In the genomic region with DNA sequence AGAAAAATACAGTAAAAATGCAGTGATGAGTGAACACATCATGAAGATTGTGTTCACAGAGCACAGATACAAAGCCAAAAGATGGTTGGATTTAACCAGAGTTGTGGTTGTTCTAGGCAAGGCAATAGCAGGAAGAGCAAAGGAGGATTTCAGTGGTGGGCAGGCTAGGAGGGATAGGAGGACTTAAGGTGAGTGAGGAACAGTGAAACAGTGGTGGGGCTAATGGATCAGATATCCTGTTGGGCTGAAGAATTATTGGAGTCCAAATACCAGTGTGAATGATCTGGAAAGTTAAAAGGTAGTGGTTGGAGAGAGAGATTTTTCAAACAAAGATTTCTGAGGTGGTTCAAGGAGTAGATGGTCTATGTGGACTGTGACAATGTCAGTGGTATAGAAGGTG, we compare ENCODE assay signal across 36 cellular contexts.
"Had no signal": no experiment of that assay in that cellular context is flagged by ENCODE, and none has a peak within 500 bp of the region (broad histone marks: within the 10 kb centered on the region; RNA-seq: fewer than 3 reads in every experiment).

No MANE protein-coding gene starts in this region.

- ATAC-seq: activated naive CD4-positive, alpha-beta T cell treated with anti-CD3 and anti-CD28 coated beads, Interleukin-2, amount 50 U/mL, for 72 hours; activated naive CD8-positive, alpha-beta T cell treated with anti-CD3 and anti-CD28 coated beads, Interleukin-2, amount 50 U/mL, for 24 hours; activated T-cell treated with anti-CD3 and anti-CD28 coated beads, Interleukin-2, amount 50 U/mL, for 4 hours; activated T-cell treated with anti-CD3 and anti-CD28 coated beads, Interleukin-2, amount 50 U/mL, for 72 hours; activated T-helper 17 cell treated with anti-CD3 and anti-CD28 coated beads, Interleukin-2, amount 50 U/mL, for 72 hours; body of pancreas had no signal

- H3K4me1 Mint-ChIP-seq: activated naive CD4-positive, alpha-beta T cell treated with anti-CD3 and anti-CD28 coated beads, Interleukin-2, amount 50 U/mL, for 24 hours; activated T-helper 17 cell treated with anti-CD3 and anti-CD28 coated beads, Interleukin-2, amount 50 U/mL, for 72 hours; brain; central memory CD8-positive, alpha-beta T cell had no signal

- H3K9me3 Mint-ChIP-seq: activated naive CD4-positive, alpha-beta T cell treated with anti-CD3 and anti-CD28 coated beads for 36 hours; activated naive CD4-positive, alpha-beta T cell treated with anti-CD3 and anti-CD28 coated beads, Interleukin-2, amount 10 ng/mL, durations not matched to agents 7 days and 5 days; activated naive CD4-positive, alpha-beta T cell treated with anti-CD3 and anti-CD28 coated beads, Interleukin-2, amount 50 U/mL, for 24 hours; activated naive CD4-positive, alpha-beta T cell treated with anti-CD3 and anti-CD28 coated beads, Interleukin-2, amount 50 U/mL, for 72 hours; activated naive CD8-positive, alpha-beta T cell treated with anti-CD3 and anti-CD28 coated beads, Interleukin-2, amount 50 U/mL, for 24 hours; activated T-cell treated with anti-CD3 and anti-CD28 coated beads, Interleukin-2, amount 50 U/mL, for 24 hours; activated T-cell treated with anti-CD3 and anti-CD28 coated beads, Interleukin-2, amount 50 U/mL, for 4 hours; activated T-helper 1 cell treated with anti-CD3 and anti-CD28 coated beads, Interleukin-12 subunit alpha, Interleukin-12 subunit beta, Interleukin-2, Interleukin-4 antibody, amounts not matched to agents 30 ng/mL and 10 ng/mL and 1 ng/mL, durations not matched to agents 14 hours and 24 hours and 36 hours; activated T-helper 2 cell treated with anti-CD3 and anti-CD28 coated beads, Interferon-gamma antibody, Interleukin-2, Interleukin-4, amounts not matched to agents 10 μg/mL and 5 μg/mL and 100 μg/mL, durations not matched to agents 14 hours and 24 hours and 36 hours had no signal

- H3K36me3 ChIP-seq: adrenal gland, ascending aorta, brain microvascular endothelial cell, breast epithelium, cardiac muscle cell had no signal

- H3K27ac ChIP-seq: adrenal gland, ascending aorta, body of pancreas, brain microvascular endothelial cell, breast epithelium, cardiac muscle cell had no signal

- H3K27me3 Mint-ChIP-seq: activated naive CD4-positive, alpha-beta T cell treated with anti-CD3 and anti-CD28 coated beads, Interleukin-2, amount 10 ng/mL, durations not matched to agents 7 days and 5 days; activated naive CD4-positive, alpha-beta T cell treated with anti-CD3 and anti-CD28 coated beads, Interleukin-2, amount 50 U/mL, for 24 hours; activated naive CD8-positive, alpha-beta T cell; activated naive CD8-positive, alpha-beta T cell treated with anti-CD3 and anti-CD28 coated beads, Interleukin-2, amount 50 U/mL, for 24 hours; activated T-cell treated with anti-CD3 and anti-CD28 coated beads, Interleukin-2, amount 50 U/mL, for 24 hours; activated T-helper 17 cell treated with anti-CD3 and anti-CD28 coated beads, Interleukin-2, amount 50 U/mL, for 72 hours; brain; central memory CD8-positive, alpha-beta T cell had no signal

- H3K36me3 Mint-ChIP-seq: activated naive CD4-positive, alpha-beta T cell treated with anti-CD3 and anti-CD28 coated beads, Interleukin-2, amount 10 ng/mL, durations not matched to agents 7 days and 5 days; activated naive CD4-positive, alpha-beta T cell treated with anti-CD3 and anti-CD28 coated beads, Interleukin-2, amount 50 U/mL, for 24 hours; activated naive CD4-positive, alpha-beta T cell treated with anti-CD3 and anti-CD28 coated beads, Interleukin-2, amount 50 U/mL, for 72 hours; activated naive CD8-positive, alpha-beta T cell had no signal

- DNase-seq: activated effector memory CD4-positive, alpha-beta T cell treated with anti-CD3 and anti-CD28 coated beads, Interleukin-2, amount 50 U/mL, for 16 hours; activated effector memory CD4-positive, alpha-beta T cell treated with Interleukin-2 at 50 U/mL for 16 hours; activated gamma-delta T cell; activated gamma-delta T cell treated with Interleukin-2 at 50 U/mL for 16 hours; activated naive CD4-positive, alpha-beta T cell; activated naive CD4-positive, alpha-beta T cell treated with anti-CD3 and anti-CD28 coated beads for 36 hours; activated naive CD4-positive, alpha-beta T cell treated with anti-CD3 and anti-CD28 coated beads, Interleukin-2, amount 10 ng/mL, durations not matched to agents 7 days and 5 days; activated naive CD4-positive, alpha-beta T cell treated with anti-CD3 and anti-CD28 coated beads, Interleukin-2, amount 50 U/mL, for 16 hours; activated naive CD4-positive, alpha-beta T cell treated with Interleukin-2 at 50 U/mL for 16 hours; activated naive CD8-positive, alpha-beta T cell treated with anti-CD3 and anti-CD28 coated beads, Interleukin-2, amount 50 U/mL, for 24 hours; activated T-cell treated with anti-CD3 and anti-CD28 coated beads, Interleukin-2, amount 50 U/mL, for 1 hour; activated T-cell treated with anti-CD3 and anti-CD28 coated beads, Interleukin-2, amount 50 U/mL, for 24 hours; activated T-cell treated with anti-CD3 and anti-CD28 coated beads, Interleukin-2, amount 50 U/mL, for 4 hours; activated T-cell treated with anti-CD3 and anti-CD28 coated beads, Interleukin-2, amount 50 U/mL, for 48 hours; activated T-cell treated with anti-CD3 and anti-CD28 coated beads, Interleukin-2, amount 50 U/mL, for 72 hours; adrenal gland; amniotic stem cell; amygdala; anterior cingulate cortex; aorta; body of pancreas; brain microvascular endothelial cell; caudate nucleus; central memory CD4-positive, alpha-beta T cell; cerebellar nuclear complex had no signal

- H3K4me3 ChIP-seq: adrenal gland, ascending aorta, body of pancreas, breast epithelium, cardiac muscle cell had no signal

- H3K4me3 Mint-ChIP-seq: activated naive CD4-positive, alpha-beta T cell treated with anti-CD3 and anti-CD28 coated beads for 36 hours; activated naive CD4-positive, alpha-beta T cell treated with anti-CD3 and anti-CD28 coated beads, Interleukin-2, amount 10 ng/mL, durations not matched to agents 7 days and 5 days; activated naive CD4-positive, alpha-beta T cell treated with anti-CD3 and anti-CD28 coated beads, Interleukin-2, amount 50 U/mL, for 24 hours; activated naive CD8-positive, alpha-beta T cell; activated naive CD8-positive, alpha-beta T cell treated with anti-CD3 and anti-CD28 coated beads, Interleukin-2, amount 50 U/mL, for 24 hours; activated T-cell treated with anti-CD3 and anti-CD28 coated beads, Interleukin-2, amount 50 U/mL, for 24 hours; activated T-cell treated with anti-CD3 and anti-CD28 coated beads, Interleukin-2, amount 50 U/mL, for 4 hours; activated T-cell treated with anti-CD3 and anti-CD28 coated beads, Interleukin-2, amount 50 U/mL, for 72 hours; activated T-helper 1 cell treated with anti-CD3 and anti-CD28 coated beads, Interleukin-12 subunit alpha, Interleukin-12 subunit beta, Interleukin-2, Interleukin-4 antibody, amounts not matched to agents 30 ng/mL and 10 ng/mL and 1 ng/mL, durations not matched to agents 14 hours and 24 hours and 36 hours; activated T-helper 17 cell treated with anti-CD3 and anti-CD28 coated beads, Interleukin-2, amount 50 U/mL, for 72 hours; brain; central memory CD8-positive, alpha-beta T cell had no signal

- H3K27ac Mint-ChIP-seq: activated naive CD4-positive, alpha-beta T cell treated with anti-CD3 and anti-CD28 coated beads for 36 hours; activated naive CD4-positive, alpha-beta T cell treated with anti-CD3 and anti-CD28 coated beads, Interleukin-2, amount 10 ng/mL, durations not matched to agents 7 days and 5 days; activated naive CD4-positive, alpha-beta T cell treated with anti-CD3 and anti-CD28 coated beads, Interleukin-2, amount 50 U/mL, for 24 hours; activated naive CD4-positive, alpha-beta T cell treated with anti-CD3 and anti-CD28 coated beads, Interleukin-2, amount 50 U/mL, for 72 hours; activated naive CD8-positive, alpha-beta T cell; activated naive CD8-positive, alpha-beta T cell treated with anti-CD3 and anti-CD28 coated beads, Interleukin-2, amount 50 U/mL, for 24 hours; activated T-cell treated with anti-CD3 and anti-CD28 coated beads, Interleukin-2, amount 50 U/mL, for 24 hours; activated T-cell treated with anti-CD3 and anti-CD28 coated beads, Interleukin-2, amount 50 U/mL, for 72 hours; activated T-helper 1 cell treated with anti-CD3 and anti-CD28 coated beads, Interleukin-12 subunit alpha, Interleukin-12 subunit beta, Interleukin-2, Interleukin-4 antibody, amounts not matched to agents 30 ng/mL and 10 ng/mL and 1 ng/mL, durations not matched to agents 14 hours and 24 hours and 36 hours; activated T-helper 17 cell treated with anti-CD3 and anti-CD28 coated beads, Interleukin-2, amount 50 U/mL, for 72 hours; activated T-helper 2 cell treated with anti-CD3 and anti-CD28 coated beads, Interferon-gamma antibody, Interleukin-2, Interleukin-4, amounts not matched to agents 10 μg/mL and 5 μg/mL and 100 μg/mL, durations not matched to agents 14 hours and 24 hours and 36 hours; brain had no signal

- H3K9me3 ChIP-seq: adrenal gland, ascending aorta, body of pancreas, breast epithelium had no signal

- H3K4me1 ChIP-seq: adrenal gland, ascending aorta, breast epithelium had no signal
